Comparison of ENCODE assay signal across 8 cellular contexts in the genomic region with DNA sequence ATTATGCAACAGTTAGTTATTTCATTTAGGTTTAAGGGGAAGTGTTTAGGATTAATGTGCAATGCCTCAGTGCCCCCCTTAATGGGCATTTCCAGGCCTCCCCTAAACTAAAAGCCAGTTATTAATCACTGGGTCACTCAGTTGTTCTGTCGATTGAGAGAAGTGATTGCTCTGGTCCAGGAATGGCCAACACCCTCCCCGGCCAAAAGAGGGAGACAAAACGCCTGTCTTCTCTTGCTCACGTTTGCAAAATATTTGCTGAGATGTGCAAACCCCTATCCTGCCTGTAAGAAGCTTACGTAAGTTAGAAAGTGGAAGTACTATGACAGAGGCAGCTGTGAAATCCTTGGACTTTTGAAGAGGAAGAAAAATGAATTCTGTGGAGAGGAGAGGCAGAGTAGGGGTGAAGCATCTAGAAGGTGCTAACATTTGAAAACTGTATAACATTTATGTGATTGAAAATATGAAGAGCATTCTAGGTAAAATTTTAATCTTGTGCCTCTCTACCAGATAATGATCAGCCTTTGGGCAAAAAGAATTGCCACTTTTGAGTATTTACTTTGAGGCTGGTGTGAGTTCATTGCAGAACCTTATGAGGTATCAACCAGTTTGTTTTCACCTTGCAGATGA. TPM values are rescaled to one million over a fixed set of nuclear protein-coding genes. Genes with fewer than 3 reads are reported as not detected.
DNase-seq lines count a peak whose midpoint lies in the region; ATAC-seq, FAIRE-seq and TF ChIP-seq lines count a peak whose summit lies in the region.

No MANE protein-coding gene starts in this region.

- ATAC-seq in GM18909 (IDR thresholded peaks at IDR 0.05; ENCODE audit: poor library complexity, unreplicated experiment), result peak; percentile 52

- CTCF ChIA-PET in AG04450 (lab: Charles Lee), result interaction anchor here (1.0 to 1.5 kb wide), 2 partner anchors 266 to 343 kb away, joined by 3 to 5 read pairs; no protein-coding TSS in a partner anchor

- no peaks in the 10 kb centered on the region for H3K4me1 ChIP-seq in NT2/D1 (ENCODE audit: insufficient read depth, insufficient read length)

- H3K9me3 ChIP-seq in AG04450 (ENCODE audit: control insufficient read depth, insufficient read depth, low read length), result no peaks in the 10 kb centered on the region
- no peaks in the 10 kb centered on the region for H3K9me3 ChIP-seq in NT2/D1 (ENCODE audit: insufficient read depth, low read length)

- H3K4me3 ChIP-seq in AG04450 (ENCODE audit: low read depth, low read length), result no peak overlapping the region
- no peak overlapping the region for H3K4me3 ChIP-seq in NT2/D1 (ENCODE audit: insufficient read length, low read depth)
- no peak overlapping the region for H3K4me3 ChIP-seq in fibroblast of the aortic adventitia (ENCODE audit: low read depth, low read length)
- H3K4me3 ChIP-seq in retinal pigment epithelial cell (ENCODE audit: low read length), result no peak overlapping the region

- DNase-seq in AG04450 (ENCODE audit: low read depth, low spot score) (no peak), NT2/D1 (ENCODE audit: low read depth, low spot score) (peak; percentile 3), fibroblast of the aortic adventitia (ENCODE audit: low read depth) (peak; percentile 3), retinal pigment epithelial cell (ENCODE audit: low read depth) (no peak), HTR-8/SVneo (ENCODE audit: insufficient read length, low spot score) (no peak), occipital lobe (lab: John Stamatoyannopoulos, UW) (no peak), NCI-H1930 (lab: John Stamatoyannopoulos, UW) (no peak)

- H3K27me3 ChIP-seq in AG04450 (ENCODE audit: control insufficient read depth, insufficient read depth, low read length) (no peaks in the 10 kb centered on the region), NT2/D1 (ENCODE audit: insufficient read depth, insufficient read length) (no peaks in the 10 kb centered on the region)

- no peak overlapping the region for H3K27ac ChIP-seq in AG04450 (ENCODE audit: low read depth, low read length)

- TF ChIP-seq CTCF in AG04450 (IDR thresholded peaks at IDR 0.05; ENCODE audit: low read depth, low read length) (peak; percentile 47), fibroblast of the aortic adventitia (IDR thresholded peaks at IDR 0.05; ENCODE audit: insufficient read depth, low read length) (peak; percentile 17), retinal pigment epithelial cell (conservative IDR thresholded peaks at IDR 0.05; ENCODE audit: low read depth, low read length) (peak; percentile 74)

- H3K36me3 ChIP-seq in NT2/D1 (ENCODE audit: insufficient read depth, insufficient read length, low read length), result no peaks in the 10 kb centered on the region

- no peak overlapping the region for H3K9ac ChIP-seq in NT2/D1 (ENCODE audit: insufficient read length, low read depth)

- POLR2A ChIA-PET in AG04450 (lab: Yijun Ruan, JAX), result no interaction called here

- FAIRE-seq in HTR-8/SVneo (lab: Jason Lieb, UNC), result no peak

RNA-seq across cellular contexts. Expression of a gene that starts 37.7 kb away (rescaled TPM):
- polyA plus RNA-seq in AG04450 (2011; rRNA removed), result 26.9 and 28.3 TPM in 2 replicates
- 33.6 and 46.8 TPM in 2 replicates for polyA minus RNA-seq in AG04450 (2011; rRNA and poly(A)+ RNA removed)
- total RNA-seq in fibroblast of the aortic adventitia (ENCODE audit: low replicate concordance) (3.4 and 52.2 TPM in 2 replicates), occipital lobe (158 TPM)

Comparison
In these comparisons a context has a peak if more than half of its experiments do, and no peak if none do; other contexts are left out.
1. DNase-seq: peak in NT2/D1 (single experiment) and fibroblast of the aortic adventitia (single experiment); none in AG04450 (single experiment), retinal pigment epithelial cell (single experiment), HTR-8/SVneo (single experiment), occipital lobe (single experiment) and NCI-H1930 (0 of 2).
2. CTCF ChIP-seq: peak in every context shown above with its lines; median percentile 74 in retinal pigment epithelial cell; 47 in AG04450; 17 in fibroblast of the aortic adventitia.